16 cellular contexts compared by ENCODE assay signal in genomic region chr7:47241112-47242065, GRCh38.
"Had no signal": no experiment of that assay in that cellular context is flagged by ENCODE, and none has a peak within 500 bp of the region (broad histone marks: within the 10 kb centered on the region; RNA-seq: fewer than 3 reads in every experiment).

No MANE protein-coding gene starts in this region.

- H3K36me3 Mint-ChIP-seq: activated naive CD8-positive, alpha-beta T cell treated with anti-CD3 and anti-CD28 coated beads for 36 hours; memory B cell had no signal

- H3K4me3 ChIP-seq: gastroesophageal sphincter, hepatocyte, pancreas, SJSA1, tibial artery had no signal

- H3K27me3 ChIP-seq: gastroesophageal sphincter, hepatocyte, pancreas, SJSA1, tibial artery had no signal

- FAIRE-seq: pancreas, small intestine had no signal

- H3K4me1 ChIP-seq: pancreas, SJSA1, tibial artery had no signal

- H3K9me3 ChIP-seq: gastroesophageal sphincter, pancreas, SJSA1, tibial artery had no signal

- DNase-seq: activated CD4-positive, alpha-beta T cell treated with anti-CD3 and anti-CD28 coated beads, Interleukin-2, amount 50 U/mL, for 48 hours; activated CD4-positive, CD25-positive, alpha-beta regulatory T cell treated with anti-CD3 and anti-CD28 coated beads, Interleukin-2, amount 50 U/mL, for 72 hours; activated gamma-delta T cell treated with Interleukin-2 at 50 U/mL for 16 hours; activated naive CD8-positive, alpha-beta T cell treated with anti-CD3 and anti-CD28 coated beads for 36 hours; activated T-cell treated with anti-CD3 and anti-CD28 coated beads, Interleukin-2, amount 50 U/mL, for 4 hours; aorta; kidney glomerular epithelial cell; pancreas; small intestine; SW 1271; tibial artery had no signal

- H3K9me3 Mint-ChIP-seq: activated naive CD8-positive, alpha-beta T cell treated with anti-CD3 and anti-CD28 coated beads for 36 hours; activated T-cell treated with anti-CD3 and anti-CD28 coated beads, Interleukin-2, amount 50 U/mL, for 4 hours; memory B cell; neural crest cell had no signal

- H3K27me3 Mint-ChIP-seq: memory B cell had no signal

- ATAC-seq: activated T-cell treated with anti-CD3 and anti-CD28 coated beads, Interleukin-2, amount 50 U/mL, for 4 hours; gastroesophageal sphincter; pancreas had no signal

- H3K27ac Mint-ChIP-seq: activated naive CD8-positive, alpha-beta T cell treated with anti-CD3 and anti-CD28 coated beads for 36 hours; memory B cell had no signal

- H3K27ac ChIP-seq: gastroesophageal sphincter, hepatocyte, pancreas, SJSA1, tibial artery had no signal

- H3K36me3 ChIP-seq: gastroesophageal sphincter, pancreas, SJSA1, tibial artery had no signal

- H3K4me3 Mint-ChIP-seq: activated naive CD8-positive, alpha-beta T cell treated with anti-CD3 and anti-CD28 coated beads for 36 hours; activated T-cell treated with anti-CD3 and anti-CD28 coated beads, Interleukin-2, amount 50 U/mL, for 4 hours; memory B cell; neural crest cell had no signal

- H3K4me1 Mint-ChIP-seq: activated naive CD8-positive, alpha-beta T cell treated with anti-CD3 and anti-CD28 coated beads for 36 hours; memory B cell had no signal
